ENCODE assay signal across 27 cellular contexts in the genomic region with DNA sequence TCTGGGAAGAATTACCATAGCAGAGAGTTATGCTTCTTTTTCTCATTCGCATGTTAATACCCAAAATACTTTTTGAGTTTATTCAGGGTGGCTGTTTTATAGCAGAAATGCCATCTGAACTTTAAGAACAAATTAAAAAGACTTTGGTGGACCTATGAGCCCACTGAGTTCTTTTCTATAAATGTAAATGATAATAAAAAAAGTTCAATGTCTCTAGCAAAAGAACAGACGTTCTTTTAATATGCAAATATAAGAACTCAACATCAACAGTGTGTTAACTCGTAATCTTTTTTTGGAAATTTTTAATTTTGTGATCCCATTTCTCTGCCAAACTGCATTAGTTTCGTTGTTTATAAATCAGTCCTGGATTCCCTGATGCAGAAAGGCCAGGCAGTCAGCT.
DNase-seq lines count a peak whose midpoint lies in the region; FAIRE-seq and TF ChIP-seq lines count a peak whose summit lies in the region.
"Had no signal": no experiment of that assay in that cellular context is flagged by ENCODE, and none has a peak within 500 bp of the region (broad histone marks: within the 10 kb centered on the region; RNA-seq: fewer than 3 reads in every experiment).

No MANE protein-coding gene starts in this region.

- H3K4me1 ChIP-seq in hepatocyte (ENCODE audit: insufficient read depth), result no peaks in the 10 kb centered on the region
- H3K4me1 ChIP-seq: BE2C, BLaER1 had no signal

- H3K4me3 Mint-ChIP-seq in neural crest cell, result no peak overlapping the region
- H3K4me3 Mint-ChIP-seq: CD14-positive monocyte; CD4-positive, alpha-beta memory T cell; CD4-positive, CD25-positive, alpha-beta regulatory T cell; CD8-positive, alpha-beta memory T cell had no signal

- peaks cover 16% of the 10 kb centered on the region for H3K4me1 Mint-ChIP-seq in neural crest cell
- H3K4me1 Mint-ChIP-seq: CD14-positive monocyte; CD4-positive, alpha-beta memory T cell; CD4-positive, CD25-positive, alpha-beta regulatory T cell; CD8-positive, alpha-beta memory T cell had no signal

- H3K4me2 ChIP-seq in hepatocyte, result no peak overlapping the region
- H3K4me2 ChIP-seq: BLaER1 had no signal

- H3K27me3 Mint-ChIP-seq in neural crest cell (ENCODE audit: low read depth), result no peaks in the 10 kb centered on the region
- H3K27me3 Mint-ChIP-seq: CD4-positive, alpha-beta memory T cell; CD4-positive, CD25-positive, alpha-beta regulatory T cell; CD8-positive, alpha-beta memory T cell had no signal

- no peaks in the 10 kb centered on the region for H3K36me3 ChIP-seq in hepatocyte (replicated peaks; ENCODE audit: insufficient read depth, low read depth)
- H3K36me3 ChIP-seq: BE2C, BLaER1 had no signal

- H3K27ac ChIP-seq in hepatocyte, result no peak overlapping the region
- H3K27ac ChIP-seq: BLaER1 had no signal

- peak overlapping the region; percentile 63 for H3K27ac Mint-ChIP-seq in neural crest cell (ENCODE audit: unreplicated experiment)
- H3K27ac Mint-ChIP-seq: CD14-positive monocyte; CD4-positive, alpha-beta memory T cell; CD4-positive, CD25-positive, alpha-beta regulatory T cell; CD8-positive, alpha-beta memory T cell had no signal

- H3K9me3 ChIP-seq in hepatocyte (ENCODE audit: low read depth), result no peaks in the 10 kb centered on the region
- H3K9me3 ChIP-seq: BE2C, BLaER1 had no signal

- H3K36me3 Mint-ChIP-seq in neural crest cell (ENCODE audit: low read depth), result peaks cover 5% of the 10 kb centered on the region
- H3K36me3 Mint-ChIP-seq: CD14-positive monocyte; CD4-positive, alpha-beta memory T cell; CD4-positive, CD25-positive, alpha-beta regulatory T cell; CD8-positive, alpha-beta memory T cell had no signal

- H3K9me2 ChIP-seq in hepatocyte (replicated peaks; ENCODE audit: insufficient read depth), result no peaks in the 10 kb centered on the region

- H3K4me3 ChIP-seq in retinal pigment epithelial cell (ENCODE audit: low read length), result no peak overlapping the region
- no peak overlapping the region for H3K4me3 ChIP-seq in hepatocyte
- H3K4me3 ChIP-seq: BLaER1, GM12878 had no signal

- TF ChIP-seq CTCF in D721Med (IDR thresholded peaks at IDR 0.05; ENCODE audit: insufficient read depth, missing control alignments), result no peak
- no peak for TF ChIP-seq CTCF in neural crest cell (conservative IDR thresholded peaks at IDR 0.05)
- TF ChIP-seq CTCF in retinal pigment epithelial cell (conservative IDR thresholded peaks at IDR 0.05; ENCODE audit: low read depth, low read length), result no peak
- TF ChIP-seq CTCF in hepatocyte (IDR thresholded peaks at IDR 0.05; ENCODE audit: poor library complexity), result no peak

- H3K27me3 ChIP-seq in hepatocyte, result no peaks in the 10 kb centered on the region
- H3K27me3 ChIP-seq: BE2C, BLaER1 had no signal

- H3K9me3 Mint-ChIP-seq in neural crest cell, result peaks cover 7% of the 10 kb centered on the region

- 75% methylated on average over 4 of the region's 4 CpGs for WGBS in hepatocyte (ENCODE audit: low lambda C conversion rate, missing lambda C conversion rate)

- H2AFZ ChIP-seq in hepatocyte, result no peak overlapping the region

- H4K20me1 ChIP-seq in hepatocyte (ENCODE audit: insufficient read depth, poor library complexity, severe bottlenecking), result no peaks in the 10 kb centered on the region
- H4K20me1 ChIP-seq: BLaER1 had no signal

- no peaks in the 10 kb centered on the region for H3K79me2 ChIP-seq in hepatocyte

- no peak for DNase-seq in D721Med (ENCODE audit: insufficient read length, low spot score)
- no peak for DNase-seq in neural crest cell (ENCODE audit: low read depth, low spot score)
- DNase-seq in retinal pigment epithelial cell (ENCODE audit: low read depth), result peak; percentile 12
- DNase-seq in cerebellum (ENCODE audit: low spot score), result no peak
- DNase-seq in amniotic stem cell (lab: John Stamatoyannopoulos, UW), result no peak
- no peak for DNase-seq in hepatocyte (ENCODE audit: low spot score)
- DNase-seq: 8988T; ACHN; BE2C; C1 segment of cervical spinal cord; CD4-positive, alpha-beta memory T cell; CD4-positive, CD25-positive, alpha-beta regulatory T cell; CD8-positive, alpha-beta memory T cell; COR-L47; DMS 273 treated with DMSO at 0.1 percent for 48 hours; DMS153; DMS53; DMS79; DND-41; EL; GDM1 had no signal

- peak; percentile 90 for FAIRE-seq in D721Med (lab: Jason Lieb, UNC)
- FAIRE-seq: A204.1, GM12878, GM12892, GM18507 had no signal
